11 cellular contexts compared by ENCODE assay signal in the genomic region with DNA sequence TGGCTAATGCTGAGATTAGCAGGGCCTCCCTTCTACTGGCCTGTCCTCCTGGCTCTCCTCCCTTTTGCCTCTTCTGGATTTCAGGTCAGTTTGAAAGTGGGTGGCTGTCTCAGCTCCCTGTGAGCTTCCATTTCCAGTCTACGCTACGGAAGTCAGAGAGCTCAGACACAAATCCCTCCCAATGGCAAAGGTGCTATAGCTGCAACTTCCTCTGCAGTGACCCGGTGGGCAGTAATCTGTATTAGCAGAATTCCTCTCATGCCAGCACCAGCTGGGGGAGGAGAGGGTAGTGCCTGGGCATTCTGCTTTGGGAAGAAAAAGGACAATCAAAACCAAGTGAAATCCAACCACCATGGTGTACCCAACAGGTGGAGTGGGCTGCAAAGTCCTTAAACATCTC.
"Had no signal": no experiment of that assay in that cellular context is flagged by ENCODE, and none has a peak within 500 bp of the region (broad histone marks: within the 10 kb centered on the region; RNA-seq: fewer than 3 reads in every experiment).

No MANE protein-coding gene starts in this region.

- DNase-seq: activated CD4-positive, alpha-beta T cell treated with anti-CD3 and anti-CD28 coated beads, Interleukin-2, amount 10 ng/mL, durations not matched to agents 24 days and 14 days; activated CD8-positive, alpha-beta memory T cell treated with anti-CD3 and anti-CD28 coated beads for 24 hours; activated naive CD4-positive, alpha-beta T cell treated with anti-CD3 and anti-CD28 coated beads, Interleukin-2, amount 50 U/mL, for 16 hours; cortex of kidney; glutamatergic neuron had no signal

- H3K9me3 Mint-ChIP-seq: stimulated activated naive CD8-positive, alpha-beta T cell treated with anti-CD3 and anti-CD28 coated beads, Interleukin-15, Interleukin-2, amounts not matched to agents 100 ng/mL and 50 ng/mL, for 24 hours; T-helper 1 cell treated with Interleukin-12 subunit alpha and Interleukin-12 subunit beta and Interleukin-4 antibody, amounts not matched to agents 30 μg/mL and 1 μg/mL, for 36 hours had no signal

- H3K36me3 ChIP-seq: adrenal gland, right lobe of liver had no signal

- H3K4me1 Mint-ChIP-seq: neural crest cell had no signal

- H3K4me3 Mint-ChIP-seq: activated CD4-positive, alpha-beta T cell treated with anti-CD3 and anti-CD28 coated beads, Interleukin-2, amount 10 ng/mL, durations not matched to agents 24 days and 14 days; neural crest cell; T-helper 1 cell treated with Interleukin-12 subunit alpha and Interleukin-12 subunit beta and Interleukin-4 antibody, amounts not matched to agents 30 μg/mL and 1 μg/mL, for 36 hours had no signal

- H3K4me1 ChIP-seq: right lobe of liver had no signal

- H3K27me3 ChIP-seq: adrenal gland, right lobe of liver had no signal

- H3K27ac ChIP-seq: right lobe of liver had no signal

- H3K9me3 ChIP-seq: adrenal gland, right lobe of liver had no signal

- H3K4me3 ChIP-seq: adrenal gland, right lobe of liver had no signal

- H3K27me3 Mint-ChIP-seq: activated CD4-positive, alpha-beta T cell treated with anti-CD3 and anti-CD28 coated beads, Interleukin-2, amount 10 ng/mL, durations not matched to agents 24 days and 14 days; progenitor cell of endocrine pancreas; stimulated activated naive CD8-positive, alpha-beta T cell treated with anti-CD3 and anti-CD28 coated beads, Interleukin-15, Interleukin-2, amounts not matched to agents 100 ng/mL and 50 ng/mL, for 24 hours had no signal
